ENCODE assay signal across 9 cellular contexts in genomic region chr7:964401-965231, GRCh38. TPM values are rescaled to one million over a fixed set of nuclear protein-coding genes. Genes with fewer than 3 reads are reported as not detected.
A peak's percentile ranks its signal among the peaks of the same experiment; 100 is the strongest.
DNase-seq lines count a peak whose midpoint lies in the region; ATAC-seq and TF ChIP-seq lines count a peak whose summit lies in the region.
"Had no signal": no experiment of that assay in that cellular context is flagged by ENCODE, and none has a peak within 500 bp of the region (broad histone marks: within the 10 kb centered on the region; RNA-seq: fewer than 3 reads in every experiment).

No MANE protein-coding gene starts in this region.

- H3K9me3 Mint-ChIP-seq in osteocyte (ENCODE audit: unreplicated experiment) (no peaks in the 10 kb centered on the region), immature natural killer cell (no peaks in the 10 kb centered on the region)

- POLR2A ChIA-PET in PC-3 (lab: Charles Lee; ENCODE audit: unreplicated experiment): interaction anchor here (0.6 to 0.7 kb wide), 2 partner anchors 13 to 14 kb away, joined by 6 to 25 read pairs; no protein-coding TSS in a partner anchor

- no peaks in the 10 kb centered on the region for H3K79me2 ChIP-seq in PC-3 (ENCODE audit: low read length)

- peak overlapping the region; percentile 66 for H3K27ac Mint-ChIP-seq in osteocyte (ENCODE audit: unreplicated experiment)
- H3K27ac Mint-ChIP-seq in immature natural killer cell: peak overlapping the region in 2 of 6 donors; percentile 4 to 38

- no peaks in the 10 kb centered on the region for H3F3A ChIP-seq in PC-3 (ENCODE audit: low read length, unreplicated experiment)

- H3K27ac ChIP-seq in PC-3 (ENCODE audit: low read length): no peak overlapping the region

- ATAC-seq in PC-3: peak; percentile 53
- ATAC-seq in HG02870 (IDR thresholded peaks at IDR 0.05; ENCODE audit: unreplicated experiment): no peak
- no peak for ATAC-seq in HG02642 (IDR thresholded peaks at IDR 0.05; ENCODE audit: poor library complexity, unreplicated experiment)

- no peak overlapping the region for H2AFZ ChIP-seq in PC-3 (ENCODE audit: low read length)

- peak; percentile 49 for DNase-seq in PC-3
- peak; percentile 47 for DNase-seq in fibroblast of peridontal ligament (ENCODE audit: extremely low read depth)
- no peak for DNase-seq in osteocyte (ENCODE audit: extremely low spot score, unreplicated experiment)
- no peak for DNase-seq in NCI-H2227 treated with DMSO at 0.1 percent for 48 hours (lab: John Stamatoyannopoulos, UW)
- no peak for DNase-seq in immature natural killer cell

- TF ChIP-seq CTCF in GM12873 (IDR thresholded peaks at IDR 0.05; ENCODE audit: insufficient read depth, low read depth, low read length, missing control alignments) (peak; percentile 14), PC-3 (conservative IDR thresholded peaks at IDR 0.05; ENCODE audit: low read depth, low read length) (peak; percentile 54), osteocyte (IDR thresholded peaks at IDR 0.05) (peak; percentile 44)

- H3K36me3 ChIP-seq in PC-3 (ENCODE audit: low read depth, low read length): peaks cover 16% of the 10 kb centered on the region

- H3K27me3 Mint-ChIP-seq in osteocyte (ENCODE audit: unreplicated experiment) (no peaks in the 10 kb centered on the region), immature natural killer cell (ENCODE audit: low read depth in 3 of 3) (peaks cover 5 to 12% (median 11%) of the 10 kb centered on the region in 3 donors)

- H3K4me3 ChIP-seq in PC-3 (ENCODE audit: low read length): no peak overlapping the region

- H3K9ac ChIP-seq in PC-3 (ENCODE audit: low read length): no peak overlapping the region

- H3K9me3 ChIP-seq in PC-3 (ENCODE audit: low read length): no peaks in the 10 kb centered on the region

- H3K4me2 ChIP-seq in PC-3 (ENCODE audit: low read length): no peak overlapping the region

- H4K20me1 ChIP-seq in PC-3 (ENCODE audit: low read length): no peaks in the 10 kb centered on the region

- H3K36me3 Mint-ChIP-seq in osteocyte (ENCODE audit: unreplicated experiment): peaks cover 6% of the 10 kb centered on the region
- H3K36me3 Mint-ChIP-seq in immature natural killer cell: peaks cover 4 to 10% (median 10%) of the 10 kb centered on the region in 3 donors

- H3K9me2 ChIP-seq in PC-3 (replicated peaks; ENCODE audit: low read length): no peaks in the 10 kb centered on the region

- BruUV-seq in PC-3 (replicated peaks; lab: Mats Ljungman, UMichigan): no TSS peak

- intact Hi-C loops in PC-3 (cut with micrococcal nuclease): no loop called here

- no peak overlapping the region for H3K4me3 Mint-ChIP-seq in osteocyte (ENCODE audit: unreplicated experiment)
- peak overlapping the region in 2 of 5 donors; percentile 24 to 56 for H3K4me3 Mint-ChIP-seq in immature natural killer cell

- H3K4me1 Mint-ChIP-seq in osteocyte (ENCODE audit: unreplicated experiment) (peaks cover 24% of the 10 kb centered on the region), immature natural killer cell (peaks cover 15 to 26% of the 10 kb centered on the region in 2 donors)

- no peaks in the 10 kb centered on the region for H3K4me1 ChIP-seq in PC-3 (ENCODE audit: insufficient read depth, low read length)

- CTCF ChIA-PET in PC-3 (lab: Charles Lee): interaction anchor here (0.5 kb wide), 1 partner anchor 101 kb away, joined by 5 read pairs; no protein-coding TSS in a partner anchor

- H3K27me3 ChIP-seq in PC-3 (ENCODE audit: low read length): no peaks in the 10 kb centered on the region

RNA-seq across cellular contexts. Expression of gene ADAP1, which starts 10.1 kb away (rescaled TPM):
- 31.2 and 36.4 TPM in 2 replicates for total RNA-seq in PC-3 (2014; rRNA removed)
- 5.8 and 7.0 TPM in 2 replicates for total RNA-seq in osteocyte
- 10 to 100 TPM; 49.7 to 72.1 (median 55.1) TPM for polyA plus RNA-seq in immature natural killer cell

RNA-seq across cellular contexts. Expression of gene COX19, which starts 10.7 kb away (rescaled TPM):
- total RNA-seq in PC-3 (2014; rRNA removed): 11.6 and 12.4 TPM in 2 replicates
- total RNA-seq in osteocyte: 11.2 and 11.4 TPM in 2 replicates
- polyA plus RNA-seq in immature natural killer cell: 10 to 100 TPM; 12.7 to 24.0 (median 18.1) TPM

RNA-seq across cellular contexts. Expression of gene CYP2W1, which starts 18.4 kb away (rescaled TPM):
- total RNA-seq in PC-3 (2014; rRNA removed): not detected in 2 replicates
- total RNA-seq in osteocyte: not detected in 2 replicates
- polyA plus RNA-seq in immature natural killer cell: not detected
- total RNA-seq: frontal cortex had no signal

Comparison
In these comparisons a context has a peak if more than half of its experiments do, and no peak if none do; other contexts are left out.
1. DNase-seq: peak in PC-3 (single experiment) and fibroblast of peridontal ligament (single experiment); none in osteocyte (single experiment), NCI-H2227 treated with DMSO at 0.1 percent for 48 hours (single experiment) and immature natural killer cell (0 of 3).
2. Peak in every context shown above with its lines, with median percentiles within 50 percentile points of each other: CTCF ChIP-seq.